Comparison of ENCODE assay signal across 1 cellular context in the genomic region with DNA sequence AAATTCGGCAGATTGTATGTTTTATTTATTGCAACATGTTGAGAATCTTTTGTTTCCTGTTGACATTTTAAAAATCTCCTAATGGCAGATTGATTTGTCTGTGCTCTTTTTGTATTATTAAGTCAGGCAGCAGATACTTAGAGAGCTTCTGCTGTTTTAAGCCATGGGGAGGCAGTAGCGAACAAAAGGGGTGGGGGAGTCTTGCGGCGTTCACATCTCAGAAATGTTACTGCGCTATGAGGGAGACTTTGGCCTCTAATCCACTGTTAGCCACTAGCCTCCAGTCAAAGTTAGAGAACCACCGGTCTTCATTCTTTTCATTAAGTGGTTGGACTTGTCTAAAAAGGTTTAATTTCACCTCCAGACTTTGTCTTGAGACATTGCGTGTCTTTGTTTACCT.
TF ChIP-seq lines count a peak whose summit lies in the region.

No MANE protein-coding gene starts in this region.

TF ChIP-seq in K562, 482 proteins besides CTCF, POLR2A, EP300 and RAD21 (continued from another document):
- TF ChIP-seq CTCFL (IDR thresholded peaks at IDR 0.05; ENCODE audit: borderline replicate concordance, insufficient read depth, low read depth, low read length, poor library complexity, severe bottlenecking): peak; percentile 48
- no peak for TF ChIP-seq DIDO1 (tag; IDR thresholded peaks at IDR 0.05; ENCODE audit: low read depth)
- TF ChIP-seq MIER1 (IDR thresholded peaks at IDR 0.05; ENCODE audit: low read depth): no peak
- TF ChIP-seq VEZF1 (CRISPR knock-in tag; IDR thresholded peaks at IDR 0.05): peak; percentile 44
- no peak for TF ChIP-seq ZNF41 (CRISPR knock-in tag; conservative IDR thresholded peaks at IDR 0.05)
- TF ChIP-seq ARID1B (IDR thresholded peaks at IDR 0.05): no peak
- peak; percentile 13; the same call in 1 of the 2 replicates for TF ChIP-seq SOX6 (IDR thresholded peaks at IDR 0.05)
- no peak for TF ChIP-seq IFI16 (CRISPR knock-in tag; IDR thresholded peaks at IDR 0.05)
- TF ChIP-seq SIN3A (IDR thresholded peaks at IDR 0.05; ENCODE audit: borderline replicate concordance in 2 of 2, control insufficient read depth in 1 of 2, low read depth in 2 of 2, low read length in 2 of 2): no peak
- TF ChIP-seq SRSF9 (IDR thresholded peaks at IDR 0.05; ENCODE audit: borderline replicate concordance, low read depth, low read length): no peak
- no peak for TF ChIP-seq ZNF143 (CRISPR knock-in tag; IDR thresholded peaks at IDR 0.05)
- no peak for TF ChIP-seq MCM3 (IDR thresholded peaks at IDR 0.05)
- no peak for TF ChIP-seq BCOR (IDR thresholded peaks at IDR 0.05)
- TF ChIP-seq RAD51 (IDR thresholded peaks at IDR 0.05; ENCODE audit: borderline replicate concordance, low read depth): no peak
- TF ChIP-seq TAL1 (IDR thresholded peaks at IDR 0.05): no peak
- no peak for TF ChIP-seq NFE2L1 (tag; IDR thresholded peaks at IDR 0.05; ENCODE audit: borderline replicate concordance, low read depth)
- no peak for TF ChIP-seq ZBTB12 (CRISPR knock-in tag; IDR thresholded peaks at IDR 0.05)
- TF ChIP-seq, protein P1, sequence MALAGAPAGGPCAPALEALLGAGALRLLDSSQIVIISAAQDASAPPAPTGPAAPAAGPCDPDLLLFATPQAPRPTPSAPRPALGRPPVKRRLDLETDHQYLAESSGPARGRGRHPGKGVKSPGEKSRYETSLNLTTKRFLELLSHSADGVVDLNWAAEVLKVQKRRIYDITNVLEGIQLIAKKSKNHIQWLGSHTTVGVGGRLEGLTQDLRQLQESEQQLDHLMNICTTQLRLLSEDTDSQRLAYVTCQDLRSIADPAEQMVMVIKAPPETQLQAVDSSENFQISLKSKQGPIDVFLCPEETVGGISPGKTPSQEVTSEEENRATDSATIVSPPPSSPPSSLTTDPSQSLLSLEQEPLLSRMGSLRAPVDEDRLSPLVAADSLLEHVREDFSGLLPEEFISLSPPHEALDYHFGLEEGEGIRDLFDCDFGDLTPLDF (CRISPR knock-in tag; IDR thresholded peaks at IDR 0.05): no peak
- TF ChIP-seq, protein P2, sequence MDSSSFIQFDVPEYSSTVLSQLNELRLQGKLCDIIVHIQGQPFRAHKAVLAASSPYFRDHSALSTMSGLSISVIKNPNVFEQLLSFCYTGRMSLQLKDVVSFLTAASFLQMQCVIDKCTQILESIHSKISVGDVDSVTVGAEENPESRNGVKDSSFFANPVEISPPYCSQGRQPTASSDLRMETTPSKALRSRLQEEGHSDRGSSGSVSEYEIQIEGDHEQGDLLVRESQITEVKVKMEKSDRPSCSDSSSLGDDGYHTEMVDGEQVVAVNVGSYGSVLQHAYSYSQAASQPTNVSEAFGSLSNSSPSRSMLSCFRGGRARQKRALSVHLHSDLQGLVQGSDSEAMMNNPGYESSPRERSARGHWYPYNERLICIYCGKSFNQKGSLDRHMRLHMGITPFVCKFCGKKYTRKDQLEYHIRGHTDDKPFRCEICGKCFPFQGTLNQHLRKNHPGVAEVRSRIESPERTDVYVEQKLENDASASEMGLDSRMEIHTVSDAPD (CRISPR knock-in tag; IDR thresholded peaks at IDR 0.05): no peak
- TF ChIP-seq ELF1 (tag; IDR thresholded peaks at IDR 0.05): no peak
- TF ChIP-seq TOE1 (IDR thresholded peaks at IDR 0.05; ENCODE audit: borderline replicate concordance): 0 out of 2 replicates have a peak, but pooled peaks have one; percentile 19
- no peak for TF ChIP-seq TOE1 (CRISPR knock-in tag; IDR thresholded peaks at IDR 0.05; ENCODE audit: borderline replicate concordance, low read depth)
- TF ChIP-seq HDAC2 (IDR thresholded peaks at IDR 0.05): 0 out of 2 replicates have a peak, but pooled peaks have one; percentile 27
- TF ChIP-seq ZNF239 (CRISPR knock-in tag; IDR thresholded peaks at IDR 0.05): no peak
- TF ChIP-seq SMAD1 (IDR thresholded peaks at IDR 0.05; ENCODE audit: low read depth, low read length, partially characterized antibody): no peak
- TF ChIP-seq KLF1 (tag; IDR thresholded peaks at IDR 0.05): no peak
- no peak for TF ChIP-seq THRB (CRISPR knock-in tag; conservative IDR thresholded peaks at IDR 0.05)
- no peak for TF ChIP-seq CHD2 (IDR thresholded peaks at IDR 0.05; ENCODE audit: low read depth, low read length)
